Comparison of ENCODE assay signal across 24 cellular contexts in the genomic region with DNA sequence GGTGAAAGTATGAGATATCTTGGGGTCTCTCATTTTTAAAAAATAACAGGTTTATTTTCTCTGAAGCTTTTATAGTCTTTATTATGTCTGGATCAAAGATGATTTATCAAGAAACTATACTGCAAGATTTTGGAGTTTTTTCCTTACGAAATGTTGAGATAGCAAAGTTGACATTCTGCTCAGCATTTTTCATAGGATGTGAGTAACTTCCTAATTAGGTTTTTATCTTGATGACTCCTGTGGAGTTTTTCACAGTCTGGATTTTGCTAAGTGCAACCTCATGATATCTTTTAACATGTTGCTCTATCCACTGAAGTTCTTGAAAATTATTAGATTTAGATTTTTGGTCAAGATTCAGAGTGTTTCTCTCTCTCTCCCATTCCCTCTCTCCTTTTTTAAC. TPM values are rescaled to one million over a fixed set of nuclear protein-coding genes. Genes with fewer than 3 reads are reported as not detected.
A peak's percentile ranks its signal among the peaks of the same experiment; 100 is the strongest.
DNase-seq lines count a peak whose midpoint lies in the region; ATAC-seq, FAIRE-seq and TF ChIP-seq lines count a peak whose summit lies in the region.
"Had no signal": no experiment of that assay in that cellular context is flagged by ENCODE, and none has a peak within 500 bp of the region (broad histone marks: within the 10 kb centered on the region; RNA-seq: fewer than 3 reads in every experiment).

No MANE protein-coding gene starts in this region.

- H3K27me3 Mint-ChIP-seq in astrocyte (ENCODE audit: low read depth, unreplicated experiment) (no peaks in the 10 kb centered on the region), nephron (ENCODE audit: low read depth) (no peaks in the 10 kb centered on the region)

- H3K36me3 Mint-ChIP-seq in astrocyte (ENCODE audit: low read depth, unreplicated experiment) (peaks cover 6% of the 10 kb centered on the region), nephron (ENCODE audit: low read depth) (peaks cover 38% of the 10 kb centered on the region)
- H3K36me3 Mint-ChIP-seq: CD8-positive, alpha-beta memory T cell had no signal

- no peak overlapping the region for H3K27ac Mint-ChIP-seq in astrocyte (ENCODE audit: unreplicated experiment)
- peak overlapping the region; percentile 2 to 63 (median 47) for H3K27ac Mint-ChIP-seq in nephron
- H3K27ac Mint-ChIP-seq: CD8-positive, alpha-beta memory T cell had no signal

- H3K27ac ChIP-seq in HEK293 (ENCODE audit: extremely low read depth, low read depth, low read length) (no peak overlapping the region), astrocyte (ENCODE audit: low read depth, low read length) (no peak overlapping the region)
- H3K27ac ChIP-seq: SJSA1 had no signal

- H3K9me3 ChIP-seq in HEK293 (ENCODE audit: control insufficient read depth, insufficient read depth, low read depth, low read length) (no peaks in the 10 kb centered on the region), astrocyte (ENCODE audit: insufficient read depth, low read depth, low read length) (no peaks in the 10 kb centered on the region)
- H3K9me3 ChIP-seq: SJSA1 had no signal

- no peak overlapping the region for H3K9ac ChIP-seq in astrocyte (ENCODE audit: low read length)

- peaks cover 28% of the 10 kb centered on the region for H3K4me1 Mint-ChIP-seq in astrocyte (ENCODE audit: low read depth, unreplicated experiment)
- H3K4me1 Mint-ChIP-seq in nephron = peaks cover 40% of the 10 kb centered on the region
- H3K4me1 Mint-ChIP-seq: CD8-positive, alpha-beta memory T cell had no signal

- peaks cover 13% of the 10 kb centered on the region for H3K79me2 ChIP-seq in astrocyte (ENCODE audit: insufficient read depth, low read length)

- peak overlapping the region; percentile 7 for H3K4me2 ChIP-seq in astrocyte (ENCODE audit: low read length)

- ATAC-seq in HG03097 (IDR thresholded peaks at IDR 0.05; ENCODE audit: low FRiP score, unreplicated experiment) = no peak
- ATAC-seq in HG02981 (IDR thresholded peaks at IDR 0.05; ENCODE audit: unreplicated experiment) = no peak
- no peak for ATAC-seq in HG02870 (IDR thresholded peaks at IDR 0.05; ENCODE audit: unreplicated experiment)
- ATAC-seq in HG02798 (IDR thresholded peaks at IDR 0.05; ENCODE audit: poor library complexity, unreplicated experiment) = no peak

- no peak for FAIRE-seq in astrocyte (lab: Jason Lieb, UNC)
- FAIRE-seq: GM19239, H54, RCC 7860 had no signal

- H3K4me3 Mint-ChIP-seq in astrocyte (ENCODE audit: unreplicated experiment) (no peak overlapping the region), nephron (no peak overlapping the region)
- H3K4me3 Mint-ChIP-seq: CD8-positive, alpha-beta memory T cell had no signal

- CTCF ChIA-PET in HEK293 (lab: Yijun Ruan, JAX) = interaction anchor here (0.6 to 0.7 kb wide), 3 partner anchors 19 to 69 kb away, joined by 3 read pairs; no protein-coding TSS in a partner anchor

- DNase-seq in astrocyte (ENCODE audit: low read depth) = no peak
- DNase-seq: C1 segment of cervical spinal cord; Calu3; CD8-positive, alpha-beta memory T cell; DMS153; GDM1; Kasumi-1; NCI-H1694 treated with DMSO at 0.1 percent for 48 hours; NCI-H2081 treated with DMSO at 0.1 percent for 48 hours; NCI-H2171 treated with DMSO at 0.1 percent for 48 hours; NCI-H524 treated with DMSO at 0.1 percent for 48 hours; NCI-H82; SW 1271 had no signal

- H4K20me1 ChIP-seq in astrocyte (ENCODE audit: insufficient read depth, low read length) = peaks cover 51% of the 10 kb centered on the region

- H3K36me3 ChIP-seq in HEK293 (ENCODE audit: control insufficient read depth in 2 of 2, insufficient read depth in 1 of 2, low read length in 2 of 2) = no peaks in the 10 kb centered on the region; a peak in 1 of 3 replicates
- no peaks in the 10 kb centered on the region for H3K36me3 ChIP-seq in astrocyte (ENCODE audit: insufficient read depth, low read length)
- H3K36me3 ChIP-seq: SJSA1 had no signal

- H2AFZ ChIP-seq in astrocyte (ENCODE audit: low read depth, low read length) = no peak overlapping the region

- POLR2A ChIA-PET in HEK293 (lab: Yijun Ruan, JAX) = interaction anchor here (0.8 kb wide), 1 partner anchor 18 kb away, joined by 3 read pairs; no protein-coding TSS in a partner anchor

- H3K4me3 ChIP-seq in HEK293 (ENCODE audit: low read depth, low read length) (no peak overlapping the region), astrocyte (ENCODE audit: insufficient read depth, low read depth, low read length) (no peak overlapping the region)
- H3K4me3 ChIP-seq: SJSA1 had no signal

- TF ChIP-seq CTCF in HEK293 (tag by site-specific recombination; IDR thresholded peaks at IDR 0.05) (no peak), astrocyte (IDR thresholded peaks at IDR 0.05; ENCODE audit: insufficient read depth, low read depth, low read length) (no peak), nephron (IDR thresholded peaks at IDR 0.05; ENCODE audit: unreplicated experiment in 3 of 3) (no peak)

- H3K4me1 ChIP-seq in HEK293 (ENCODE audit: control insufficient read depth, insufficient read depth, low read length) (peaks cover 16% of the 10 kb centered on the region), astrocyte (ENCODE audit: insufficient read depth, low read length) (peaks cover 14% of the 10 kb centered on the region)
- H3K4me1 ChIP-seq: SJSA1 had no signal

- H3K27me3 ChIP-seq in astrocyte (ENCODE audit: insufficient read depth, low read length) = no peaks in the 10 kb centered on the region
- H3K27me3 ChIP-seq: SJSA1 had no signal

- H3K9me3 Mint-ChIP-seq in astrocyte (ENCODE audit: unreplicated experiment) (no peaks in the 10 kb centered on the region), nephron (no peaks in the 10 kb centered on the region)
- H3K9me3 Mint-ChIP-seq: CD8-positive, alpha-beta memory T cell had no signal

TF ChIP-seq in HEK293, 187 proteins besides CTCF, POLR2A, EP300 and RAD21:
- no peak for TF ChIP-seq ZNF23 (tag by site-specific recombination; IDR thresholded peaks at IDR 0.05; ENCODE audit: borderline replicate concordance)
- no peak for TF ChIP-seq ZBTB20 (tag by site-specific recombination; IDR thresholded peaks at IDR 0.05)
- TF ChIP-seq SCRT2 (tag by site-specific recombination; IDR thresholded peaks at IDR 0.05) = peak; percentile 33; the same call in 1 of the 2 replicates
- TF ChIP-seq, protein P1, sequence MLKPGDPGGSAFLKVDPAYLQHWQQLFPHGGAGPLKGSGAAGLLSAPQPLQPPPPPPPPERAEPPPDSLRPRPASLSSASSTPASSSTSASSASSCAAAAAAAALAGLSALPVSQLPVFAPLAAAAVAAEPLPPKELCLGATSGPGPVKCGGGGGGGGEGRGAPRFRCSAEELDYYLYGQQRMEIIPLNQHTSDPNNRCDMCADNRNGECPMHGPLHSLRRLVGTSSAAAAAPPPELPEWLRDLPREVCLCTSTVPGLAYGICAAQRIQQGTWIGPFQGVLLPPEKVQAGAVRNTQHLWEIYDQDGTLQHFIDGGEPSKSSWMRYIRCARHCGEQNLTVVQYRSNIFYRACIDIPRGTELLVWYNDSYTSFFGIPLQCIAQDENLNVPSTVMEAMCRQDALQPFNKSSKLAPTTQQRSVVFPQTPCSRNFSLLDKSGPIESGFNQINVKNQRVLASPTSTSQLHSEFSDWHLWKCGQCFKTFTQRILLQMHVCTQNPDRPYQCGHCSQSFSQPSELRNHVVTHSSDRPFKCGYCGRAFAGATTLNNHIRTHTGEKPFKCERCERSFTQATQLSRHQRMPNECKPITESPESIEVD (tag by site-specific recombination; IDR thresholded peaks at IDR 0.05) = peak; percentile 25; the same call in 1 of the 2 replicates
- no peak for TF ChIP-seq ZNF211 (tag by site-specific recombination; IDR thresholded peaks at IDR 0.05; ENCODE audit: low read depth)

RNA-seq across cellular contexts. Expression of gene TCF7L1, which starts 17.8 kb away (rescaled TPM):
- 27.2 and 30.8 TPM in 2 replicates for total RNA-seq in astrocyte
- total RNA-seq: CD8-positive, alpha-beta memory T cell; OCI-LY7 had no signal
